In the genomic region with DNA sequence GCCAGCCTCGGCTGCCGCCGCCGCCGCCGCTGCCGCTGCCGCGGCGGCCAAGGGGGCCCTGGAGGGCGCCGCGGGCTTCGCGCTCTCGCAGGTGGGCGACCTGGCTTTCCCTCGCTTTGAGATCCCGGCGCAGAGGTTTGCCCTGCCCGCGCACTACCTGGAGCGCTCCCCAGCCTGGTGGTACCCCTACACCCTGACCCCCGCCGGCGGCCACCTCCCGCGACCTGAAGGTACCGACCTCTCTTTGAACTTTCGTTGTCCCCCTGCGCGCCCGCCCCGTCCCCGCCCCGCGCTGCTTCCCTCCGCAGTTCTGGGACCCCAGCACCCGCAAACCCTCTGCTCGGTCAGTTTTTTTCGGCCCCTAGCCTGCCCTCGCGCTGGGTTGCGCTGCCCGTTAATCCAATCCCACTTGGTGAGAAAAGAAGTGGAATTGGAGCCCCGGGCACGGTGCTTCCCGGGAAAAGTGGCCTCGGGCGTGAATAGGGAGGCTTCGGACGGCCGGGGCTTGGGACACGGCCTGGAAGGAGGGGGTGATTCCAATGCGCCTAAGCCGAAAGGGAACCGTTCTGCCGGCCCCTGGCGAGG, we compare ENCODE assay signal across 10 cellular contexts. TPM values are rescaled to one million over a fixed set of nuclear protein-coding genes. Genes with fewer than 3 reads are reported as not detected.
DNase-seq lines count a peak whose midpoint lies in the region; ATAC-seq and TF ChIP-seq lines count a peak whose summit lies in the region.
"Had no signal": no experiment of that assay in that cellular context is flagged by ENCODE, and none has a peak within 500 bp of the region (broad histone marks: within the 10 kb centered on the region; RNA-seq: fewer than 3 reads in every experiment).

No MANE protein-coding gene starts in this region.

- POLR2A ChIA-PET in MCF 10A (lab: Yijun Ruan, JAX): no interaction called here
- POLR2A ChIA-PET in activated CD8-positive, alpha-beta T cell treated with anti-CD3 and anti-CD28 coated beads for 36 hours (lab: Charles Lee): interaction anchor here (1.0 kb wide), 2 partner anchors 14 to 27 kb away, joined by 3 to 6 read pairs; no protein-coding TSS in a partner anchor

- H3K18ac ChIP-seq in mesendoderm (ENCODE audit: low read length): no peak overlapping the region
- H3K18ac ChIP-seq in mesenchymal stem cell (ENCODE audit: low read depth in 1 of 2, low read length in 2 of 2): no peak overlapping the region

- DNase-seq in breast epithelium (ENCODE audit: low spot score in 2 of 2) (no peak), MCF 10A (ENCODE audit: unreplicated experiment) (no peak), mesendoderm (no peak), transverse colon (no peak), GM23248 (no peak), mesenchymal stem cell (no peak)
- DNase-seq in activated CD8-positive, alpha-beta T cell treated with anti-CD3 and anti-CD28 coated beads for 36 hours: no peak

- no peak overlapping the region for H2BK12ac ChIP-seq in mesenchymal stem cell (ENCODE audit: low read length in 2 of 2)

- TF ChIP-seq CTCF in breast epithelium (IDR thresholded peaks at IDR 0.05): no peak
- no peak for TF ChIP-seq CTCF in MCF 10A (IDR thresholded peaks at IDR 0.05; ENCODE audit: unreplicated experiment)
- no peak for TF ChIP-seq CTCF in activated CD8-positive, alpha-beta T cell treated with anti-CD3 and anti-CD28 coated beads for 36 hours (IDR thresholded peaks at IDR 0.05)
- TF ChIP-seq CTCF in transverse colon (IDR thresholded peaks at IDR 0.05): no peak

- H3K23ac ChIP-seq in mesendoderm (ENCODE audit: low read length): no peak overlapping the region
- H3K23ac ChIP-seq in mesenchymal stem cell (ENCODE audit: low read length in 2 of 2): peak overlapping the region in 1 of 2 experiments; percentile 36

- H3K4me1 Mint-ChIP-seq in MCF 10A (ENCODE audit: insufficient read depth, unreplicated experiment): peaks cover 12% of the 10 kb centered on the region
- peaks cover 41% of the 10 kb centered on the region for H3K4me1 Mint-ChIP-seq in activated CD8-positive, alpha-beta T cell treated with anti-CD3 and anti-CD28 coated beads for 36 hours (ENCODE audit: low read depth)

- WGBS in mesendoderm (ENCODE audit: extremely low coverage, insufficient coverage, low lambda C conversion rate): no CpG with 5 or more reads among the region's 59 CpGs
- 0 to 16% methylated on average over 3 to 44 of the region's 59 CpGs for WGBS in transverse colon (ENCODE audit: low coverage in 1 of 2), 2 donors
- WGBS in GM23248 (ENCODE audit: low coverage in 1 of 2, low lambda C conversion rate in 2 of 2, missing lambda C conversion rate in 2 of 2), 2 experiments: 4 to 8% methylated on average over 37 to 39 of the region's 59 CpGs
- under 1% methylated on average over 58 of the region's 59 CpGs for WGBS in mesenchymal stem cell

- H2AFZ ChIP-seq in GM23248 (no peak overlapping the region), mesenchymal stem cell (ENCODE audit: low read depth, low read length) (no peak overlapping the region)

- CTCF ChIA-PET in MCF 10A (lab: Yijun Ruan, JAX): interaction anchor here (1.1 to 1.4 kb wide), 2 partner anchors 243 to 244 kb away, joined by 4 to 8 read pairs; no protein-coding TSS in a partner anchor
- CTCF ChIA-PET in activated CD8-positive, alpha-beta T cell treated with anti-CD3 and anti-CD28 coated beads for 36 hours (lab: Charles Lee): no interaction called here

- H2AK5ac ChIP-seq in mesendoderm (ENCODE audit: low read length) (no peak overlapping the region), mesenchymal stem cell (ENCODE audit: low read length, severe bottlenecking) (no peak overlapping the region)

- H3K27ac ChIP-seq in breast epithelium (no peak overlapping the region), mesendoderm (ENCODE audit: low read depth, low read length) (no peak overlapping the region), transverse colon (no peak overlapping the region), GM23248 (no peak overlapping the region), mesenchymal stem cell (ENCODE audit: low read length, poor library complexity, severe bottlenecking) (no peak overlapping the region)
- H3K27ac ChIP-seq: neutrophil had no signal

- no peak for ATAC-seq in activated CD8-positive, alpha-beta T cell treated with anti-CD3 and anti-CD28 coated beads for 36 hours
- no peak for ATAC-seq in GM18907 (IDR thresholded peaks at IDR 0.05; ENCODE audit: unreplicated experiment)

- no peaks in the 10 kb centered on the region for H4K20me1 ChIP-seq in GM23248 (ENCODE audit: insufficient read depth)

- H3K36me3 ChIP-seq in breast epithelium (no peaks in the 10 kb centered on the region), mesendoderm (ENCODE audit: control insufficient read depth, insufficient read depth, low read length) (no peaks in the 10 kb centered on the region), transverse colon (no peaks in the 10 kb centered on the region), GM23248 (ENCODE audit: low read depth) (no peaks in the 10 kb centered on the region), mesenchymal stem cell (ENCODE audit: control insufficient read depth in 1 of 2, insufficient read depth in 2 of 2, low read depth in 1 of 2, low read length in 2 of 2) (peaks cover 0 to 3% of the 10 kb centered on the region in 2 experiments)
- H3K36me3 ChIP-seq: neutrophil had no signal

- in situ Hi-C loops in transverse colon (cut with MboI; ENCODE audit: low pct_ligation_motif_present in 1 of 4, low pct_unique_long_range_greater_than_20kb in 1 of 4, low sequenced_read_pairs in 3 of 4): loop anchor here in 1 of 4 donors (25.0 kb wide), 1 partner anchor 426 kb away; no protein-coding TSS in a partner anchor
- in situ Hi-C loops in GM23248 (cut with MboI): loop anchor here (10.0 to 25.0 kb wide), 2 partner anchors 418 to 826 kb away; no protein-coding TSS in a partner anchor

- peaks cover 10 to 16% of the 10 kb centered on the region in 2 donors for H3K4me1 ChIP-seq in breast epithelium
- H3K4me1 ChIP-seq in mesendoderm (ENCODE audit: control insufficient read depth, low read depth, low read length): peaks cover 7% of the 10 kb centered on the region
- H3K4me1 ChIP-seq in transverse colon: peaks cover 22 to 59% (median 45%) of the 10 kb centered on the region in 4 donors
- no peaks in the 10 kb centered on the region for H3K4me1 ChIP-seq in GM23248 (ENCODE audit: insufficient read depth)
- H3K4me1 ChIP-seq in mesenchymal stem cell (ENCODE audit: control insufficient read depth, insufficient read depth, low read depth, low read length): peaks cover 45% of the 10 kb centered on the region

- H4K5ac ChIP-seq in mesendoderm (ENCODE audit: low read length): no peak overlapping the region

- H3K4ac ChIP-seq in mesendoderm (ENCODE audit: low read depth, low read length): no peak overlapping the region
- no peak overlapping the region for H3K4ac ChIP-seq in mesenchymal stem cell (ENCODE audit: low read depth in 1 of 2, low read length in 2 of 2)

- H4K8ac ChIP-seq in mesendoderm (ENCODE audit: low read depth, low read length): no peak overlapping the region
- no peak overlapping the region for H4K8ac ChIP-seq in mesenchymal stem cell (ENCODE audit: low read length)

- H3K4me2 ChIP-seq in mesendoderm (ENCODE audit: low read length): peak overlapping the region; percentile 64
- no peak overlapping the region for H3K4me2 ChIP-seq in GM23248 (ENCODE audit: unreplicated experiment)
- no peak overlapping the region for H3K4me2 ChIP-seq in mesenchymal stem cell (ENCODE audit: low read length, poor library complexity, severe bottlenecking)

- H2BK15ac ChIP-seq in mesendoderm (replicated peaks; ENCODE audit: low read depth) (no peak overlapping the region), mesenchymal stem cell (ENCODE audit: low read depth, poor library complexity, severe bottlenecking) (no peak overlapping the region)

- H3K27me3 Mint-ChIP-seq in MCF 10A (ENCODE audit: insufficient read depth, unreplicated experiment): peaks cover 58% of the 10 kb centered on the region
- peaks cover 77% of the 10 kb centered on the region for H3K27me3 Mint-ChIP-seq in activated CD8-positive, alpha-beta T cell treated with anti-CD3 and anti-CD28 coated beads for 36 hours

- no peak overlapping the region for H4K91ac ChIP-seq in mesenchymal stem cell (ENCODE audit: low read length)

- no peaks in the 10 kb centered on the region for H3K79me2 ChIP-seq in mesendoderm (ENCODE audit: control insufficient read depth, insufficient read depth, low read length)
- no peaks in the 10 kb centered on the region for H3K79me2 ChIP-seq in GM23248 (ENCODE audit: insufficient read depth)

- no peak for TF ChIP-seq EP300 in transverse colon (IDR thresholded peaks at IDR 0.05; ENCODE audit: low read depth)

- no TSS peak for BruUV-seq in MCF 10A (replicated peaks; lab: Mats Ljungman, UMichigan)

- TF ChIP-seq POLR2A in breast epithelium (IDR thresholded peaks at IDR 0.05): no peak
- TF ChIP-seq POLR2A in transverse colon (IDR thresholded peaks at IDR 0.05): no peak

- no peak overlapping the region for H3K27ac Mint-ChIP-seq in MCF 10A (ENCODE audit: low read depth, unreplicated experiment)
- H3K27ac Mint-ChIP-seq in activated CD8-positive, alpha-beta T cell treated with anti-CD3 and anti-CD28 coated beads for 36 hours: no peak overlapping the region

- H3K9me3 ChIP-seq in breast epithelium (no peaks in the 10 kb centered on the region), transverse colon (no peaks in the 10 kb centered on the region), GM23248 (ENCODE audit: low read depth) (no peaks in the 10 kb centered on the region), mesenchymal stem cell (ENCODE audit: control insufficient read depth, low read length) (no peaks in the 10 kb centered on the region)
- H3K9me3 ChIP-seq: neutrophil had no signal

- no peaks in the 10 kb centered on the region for H3K9me2 ChIP-seq in GM23248 (ENCODE audit: insufficient read depth)

- H3K36me3 Mint-ChIP-seq in MCF 10A (ENCODE audit: insufficient read depth, unreplicated experiment): no peaks in the 10 kb centered on the region
- no peaks in the 10 kb centered on the region for H3K36me3 Mint-ChIP-seq in activated CD8-positive, alpha-beta T cell treated with anti-CD3 and anti-CD28 coated beads for 36 hours (ENCODE audit: low read depth)

- no peaks in the 10 kb centered on the region for H3K9me3 Mint-ChIP-seq in MCF 10A (ENCODE audit: unreplicated experiment)
- H3K9me3 Mint-ChIP-seq in activated CD8-positive, alpha-beta T cell treated with anti-CD3 and anti-CD28 coated beads for 36 hours: no peaks in the 10 kb centered on the region

- H3K79me1 ChIP-seq in mesendoderm (ENCODE audit: low read length) (no peaks in the 10 kb centered on the region), mesenchymal stem cell (replicated peaks; ENCODE audit: low read length, poor library complexity, severe bottlenecking) (no peaks in the 10 kb centered on the region)

- no peaks in the 10 kb centered on the region for H3F3A ChIP-seq in GM23248 (ENCODE audit: insufficient read depth)

- H3K14ac ChIP-seq in mesenchymal stem cell (ENCODE audit: low read length in 2 of 2): no peak overlapping the region

- intact Hi-C loops in breast epithelium (cut with DNase I; ENCODE audit: low total_unique reads) (loop anchor here (10.0 kb wide), 1 partner anchor 418 kb away; no protein-coding TSS in a partner anchor), MCF 10A (cut with micrococcal nuclease) (no loop called here), transverse colon (cut with DNase I; ENCODE audit: low total_unique reads) (no loop called here)
- intact Hi-C loops in activated CD8-positive, alpha-beta T cell treated with anti-CD3 and anti-CD28 coated beads for 36 hours (cut with micrococcal nuclease): no loop called here

- peak overlapping the region; percentile 28 to 68 (median 38) for H3K4me3 ChIP-seq in breast epithelium
- no peak overlapping the region for H3K4me3 ChIP-seq in mesendoderm (ENCODE audit: low read length)
- H3K4me3 ChIP-seq in transverse colon: peak overlapping the region in 3 of 4 donors; percentile 1 to 55 (median 29)
- no peak overlapping the region for H3K4me3 ChIP-seq in GM23248
- H3K4me3 ChIP-seq in mesenchymal stem cell (ENCODE audit: insufficient read depth in 1 of 2, low read depth in 1 of 2, low read length in 2 of 2): no peak overlapping the region

- H2BK120ac ChIP-seq in mesendoderm (ENCODE audit: low read depth, low read length) (no peak overlapping the region), mesenchymal stem cell (ENCODE audit: low read depth, low read length) (no peak overlapping the region)

- no peak overlapping the region for H2BK5ac ChIP-seq in mesendoderm (ENCODE audit: low read length)
- no peak overlapping the region for H2BK5ac ChIP-seq in mesenchymal stem cell (ENCODE audit: low read depth, low read length, poor library complexity, severe bottlenecking)

- peaks cover 23 to 100% of the 10 kb centered on the region in 2 donors for H3K27me3 ChIP-seq in breast epithelium
- peaks cover 59% of the 10 kb centered on the region for H3K27me3 ChIP-seq in mesendoderm (ENCODE audit: insufficient read depth, low read length, poor library complexity)
- peaks cover 100% of the 10 kb centered on the region for H3K27me3 ChIP-seq in transverse colon
- peaks cover 87% of the 10 kb centered on the region for H3K27me3 ChIP-seq in GM23248 (replicated peaks; ENCODE audit: insufficient read depth)
- H3K27me3 ChIP-seq in mesenchymal stem cell (ENCODE audit: control insufficient read depth in 1 of 2, insufficient read depth in 1 of 2, low read length in 2 of 2): peaks cover 94 to 97% of the 10 kb centered on the region in 2 experiments

- peak overlapping the region; percentile 5 for H3K56ac ChIP-seq in mesendoderm (ENCODE audit: low read length)

- H3K9ac ChIP-seq in mesendoderm (ENCODE audit: low read length): no peak overlapping the region
- H3K9ac ChIP-seq in GM23248: no peak overlapping the region
- no peak overlapping the region for H3K9ac ChIP-seq in mesenchymal stem cell (ENCODE audit: low read length)

- H3K4me3 Mint-ChIP-seq in MCF 10A (ENCODE audit: unreplicated experiment): no peak overlapping the region
- peak overlapping the region; percentile 70 for H3K4me3 Mint-ChIP-seq in activated CD8-positive, alpha-beta T cell treated with anti-CD3 and anti-CD28 coated beads for 36 hours

RNA-seq across cellular contexts. Expression of gene HMX3, which starts 0.5 kb away (rescaled TPM):
- total RNA-seq in breast epithelium (not detected), MCF 10A (2022) (not detected in 2 replicates), transverse colon (1 to 10 TPM in 2 of 4 donors, not detected in 2; 1.2 to 1.7 TPM)
- under 1 TPM; 0.45 to 0.69 TPM for total RNA-seq in activated CD8-positive, alpha-beta T cell treated with anti-CD3 and anti-CD28 coated beads for 36 hours
- polyA plus RNA-seq in mesendoderm (2013, experiment 1 of 2): 0.22 TPM
- polyA plus RNA-seq in mesendoderm (2013, experiment 2 of 2): 0.15 TPM
- total RNA-seq in GM23248 (2014; rRNA removed; shearing (Covaris generic)): not detected in 2 replicates
- not detected in 2 replicates for polyA plus RNA-seq in GM23248 (2016; fragmentation: Nextera tagmentation; extraction: Ambion mirVana)
- polyA plus RNA-seq in mesenchymal stem cell (2013, experiment 1 of 2): not detected
- polyA plus RNA-seq in mesenchymal stem cell (2013, experiment 2 of 2): not detected
- total RNA-seq: fibroblast of villous mesenchyme had no signal

RNA-seq across cellular contexts. Expression of gene HMX2, which starts 11.6 kb away (rescaled TPM):
- total RNA-seq in breast epithelium (not detected), MCF 10A (2022) (not detected in 2 replicates), transverse colon (under 1 TPM in 2 of 4 donors, not detected in 2; 0.41 to 0.64 TPM)
- under 1 TPM; 0.43 to 0.90 TPM for total RNA-seq in activated CD8-positive, alpha-beta T cell treated with anti-CD3 and anti-CD28 coated beads for 36 hours
- 0.24 TPM for polyA plus RNA-seq in mesendoderm (2013, experiment 1 of 2)
- polyA plus RNA-seq in mesendoderm (2013, experiment 2 of 2): 0.24 TPM
- not detected in 2 replicates for total RNA-seq in GM23248 (2014; rRNA removed; shearing (Covaris generic))
- not detected in 2 replicates for polyA plus RNA-seq in GM23248 (2016; fragmentation: Nextera tagmentation; extraction: Ambion mirVana)
- polyA plus RNA-seq in mesenchymal stem cell (2013, experiment 1 of 2): not detected
- not detected for polyA plus RNA-seq in mesenchymal stem cell (2013, experiment 2 of 2)
- total RNA-seq: fibroblast of villous mesenchyme had no signal

RNA-seq across cellular contexts. Expression of gene BUB3, which starts 17.9 kb away (rescaled TPM):
- 100 to 1,000 TPM in 1 of 3 donors, 10 to 100 TPM in 2; 96.4 to 100 (median 98.1) TPM for total RNA-seq in breast epithelium
- 185 and 197 TPM in 2 replicates for total RNA-seq in MCF 10A (2022)
- 100 to 1,000 TPM; 256 to 273 TPM for total RNA-seq in activated CD8-positive, alpha-beta T cell treated with anti-CD3 and anti-CD28 coated beads for 36 hours
- 114 TPM for polyA plus RNA-seq in mesendoderm (2013, experiment 1 of 2)
- 115 TPM for polyA plus RNA-seq in mesendoderm (2013, experiment 2 of 2)
- total RNA-seq in transverse colon: 10 to 100 TPM; 22.1 to 91.1 (median 54.9) TPM
- 163 and 170 TPM in 2 replicates for total RNA-seq in GM23248 (2014; rRNA removed; shearing (Covaris generic))
- polyA plus RNA-seq in GM23248 (2016; fragmentation: Nextera tagmentation; extraction: Ambion mirVana): 154 and 158 TPM in 2 replicates
- 52.0 TPM for polyA plus RNA-seq in mesenchymal stem cell (2013, experiment 1 of 2)
- polyA plus RNA-seq in mesenchymal stem cell (2013, experiment 2 of 2): 54.7 TPM

Comparison
In these comparisons a context has a peak if more than half of its experiments do, and no peak if none do; other contexts are left out.
1. H3K4me3 ChIP-seq: peak in breast epithelium (3 of 3) and transverse colon (3 of 4); none in mesendoderm (single experiment), GM23248 (single experiment) and mesenchymal stem cell (0 of 2).